Comparison of ENCODE assay signal across 21 cellular contexts in the genomic region with DNA sequence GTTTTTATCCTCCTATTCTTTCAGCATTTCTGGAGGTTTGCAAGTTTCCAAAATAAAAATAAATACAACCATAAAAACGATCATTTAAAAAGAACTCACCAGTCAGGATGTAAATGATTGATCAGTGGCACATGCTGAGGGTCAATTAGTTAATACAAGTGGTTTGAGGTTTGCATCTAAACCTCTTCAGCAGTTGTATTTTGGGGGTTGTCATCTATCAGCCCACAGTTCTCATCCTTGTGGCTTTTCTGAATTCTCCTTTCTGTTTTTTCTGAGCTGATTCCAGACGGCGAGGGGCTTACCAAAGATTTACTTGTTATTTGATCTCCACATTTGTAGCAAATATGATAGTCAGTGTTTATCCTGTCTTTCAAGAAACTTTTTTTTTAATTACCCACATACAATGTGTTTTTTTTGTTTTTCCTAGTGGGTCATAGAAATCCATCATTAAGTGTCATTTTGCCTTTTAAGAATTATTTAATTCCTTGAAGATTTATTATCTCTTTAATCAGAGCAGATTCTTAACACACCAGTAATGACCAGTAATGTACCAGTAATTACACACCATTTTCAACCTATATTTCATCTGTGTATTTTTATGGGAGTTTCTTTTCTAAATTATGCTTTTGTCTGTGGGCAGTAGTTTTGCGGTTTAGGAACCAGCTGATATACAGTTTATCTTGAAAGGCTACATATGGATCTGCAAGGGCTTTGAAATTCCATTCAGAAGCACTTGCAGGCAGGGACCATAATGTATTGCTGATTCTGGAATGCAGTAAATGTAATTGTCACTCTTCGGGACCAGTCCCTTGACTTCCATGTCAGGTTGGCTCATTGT.
"Had no signal": no experiment of that assay in that cellular context is flagged by ENCODE, and none has a peak within 500 bp of the region (broad histone marks: within the 10 kb centered on the region; RNA-seq: fewer than 3 reads in every experiment).

No MANE protein-coding gene starts in this region.

- ATAC-seq: activated T-helper 17 cell treated with anti-CD3 and anti-CD28 coated beads, Interleukin-2, amount 50 U/mL, for 72 hours; effector memory CD8-positive, alpha-beta T cell; gastroesophageal sphincter; stimulated activated memory B cell treated with anti-CD40 and anti-IgM and Interleukin-4, amounts not matched to agents 10 μg/mL and 1 μg/mL and 100 μg/mL, for 72 hours; WTC11 had no signal

- H3K27ac Mint-ChIP-seq: activated naive CD8-positive, alpha-beta T cell; activated T-cell treated with anti-CD3 and anti-CD28 coated beads, Interleukin-2, amount 50 U/mL, for 24 hours; activated T-helper 17 cell treated with anti-CD3 and anti-CD28 coated beads, Interleukin-2, amount 50 U/mL, for 72 hours; effector memory CD8-positive, alpha-beta T cell; nephron progenitor cell; stimulated activated memory B cell treated with anti-CD40 and anti-IgM and Interleukin-4, amounts not matched to agents 10 μg/mL and 1 μg/mL and 100 μg/mL, for 72 hours; WTC11 had no signal

- DNase-seq: activated CD8-positive, alpha-beta memory T cell treated with anti-CD3 and anti-CD28 coated beads for 24 hours; activated CD8-positive, alpha-beta memory T cell treated with anti-CD3 and anti-CD28 coated beads, Interleukin-2, amount 50 U/mL, for 4 hours; activated T-cell treated with anti-CD3 and anti-CD28 coated beads, Interleukin-2, amount 50 U/mL, for 24 hours; adrenal gland; effector memory CD8-positive, alpha-beta T cell; heart left ventricle; nephron progenitor cell; nucleus accumbens; stimulated activated CD4-positive, alpha-beta T cell treated with anti-CD3 and anti-CD28 coated beads, Interleukin-2, amount 100 ng/mL, for 24 hours; stomach had no signal

- H3K27me3 Mint-ChIP-seq: stimulated activated memory B cell treated with anti-CD40 and anti-IgM and Interleukin-4, amounts not matched to agents 10 μg/mL and 1 μg/mL and 100 μg/mL, for 72 hours had no signal

- H3K27me3 ChIP-seq: ascending aorta, esophagus muscularis mucosa, gastroesophageal sphincter, heart left ventricle, stomach, suprapubic skin, tibial nerve had no signal

- H3K4me3 ChIP-seq: adrenal gland, ascending aorta, esophagus muscularis mucosa, gastroesophageal sphincter, heart left ventricle, skin epidermis, stomach, suprapubic skin, tibial nerve had no signal

- H3K36me3 ChIP-seq: adrenal gland, ascending aorta, esophagus muscularis mucosa, gastroesophageal sphincter, heart left ventricle, stomach, suprapubic skin, tibial nerve had no signal

- H3K36me3 Mint-ChIP-seq: activated naive CD8-positive, alpha-beta T cell; stimulated activated memory B cell treated with anti-CD40 and anti-IgM and Interleukin-4, amounts not matched to agents 10 μg/mL and 1 μg/mL and 100 μg/mL, for 72 hours; WTC11 had no signal

- H3K4me3 Mint-ChIP-seq: activated naive CD8-positive, alpha-beta T cell; activated T-cell treated with anti-CD3 and anti-CD28 coated beads, Interleukin-2, amount 50 U/mL, for 24 hours; activated T-helper 17 cell treated with anti-CD3 and anti-CD28 coated beads, Interleukin-2, amount 50 U/mL, for 72 hours; central memory CD8-positive, alpha-beta T cell; effector memory CD8-positive, alpha-beta T cell; nephron progenitor cell; stimulated activated memory B cell treated with anti-CD40 and anti-IgM and Interleukin-4, amounts not matched to agents 10 μg/mL and 1 μg/mL and 100 μg/mL, for 72 hours; WTC11 had no signal

- H3K9me3 Mint-ChIP-seq: activated T-cell treated with anti-CD3 and anti-CD28 coated beads, Interleukin-2, amount 50 U/mL, for 24 hours; activated T-helper 17 cell treated with anti-CD3 and anti-CD28 coated beads, Interleukin-2, amount 50 U/mL, for 72 hours; central memory CD8-positive, alpha-beta T cell; effector memory CD8-positive, alpha-beta T cell; nephron progenitor cell; stimulated activated memory B cell treated with anti-CD40 and anti-IgM and Interleukin-4, amounts not matched to agents 10 μg/mL and 1 μg/mL and 100 μg/mL, for 72 hours; WTC11 had no signal

- H3K4me1 Mint-ChIP-seq: activated T-helper 17 cell treated with anti-CD3 and anti-CD28 coated beads, Interleukin-2, amount 50 U/mL, for 72 hours; central memory CD8-positive, alpha-beta T cell; WTC11 had no signal
